ENCODE assay signal across 18 cellular contexts in the genomic region with DNA sequence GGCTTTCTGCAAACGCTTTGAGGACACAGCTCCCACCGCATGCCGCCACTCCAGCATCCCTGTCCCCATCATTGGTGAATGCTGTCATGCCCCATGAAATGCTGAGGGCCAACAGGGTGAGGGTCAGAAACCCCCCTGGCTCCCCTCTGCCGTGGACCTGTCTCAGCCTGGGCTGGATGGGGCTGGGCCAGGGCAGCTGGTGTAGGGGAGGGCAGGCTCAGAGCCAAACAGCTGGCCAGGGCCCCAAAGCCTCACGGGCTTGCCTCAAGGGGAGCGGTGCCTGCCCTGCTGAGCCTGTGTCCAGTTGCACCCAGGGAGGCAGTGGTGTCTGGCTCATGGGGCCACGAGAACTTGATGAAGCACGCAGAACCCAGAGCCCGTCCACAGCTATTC. TPM values are rescaled to one million over a fixed set of nuclear protein-coding genes. Genes with fewer than 3 reads are reported as not detected.
"Had no signal": no experiment of that assay in that cellular context is flagged by ENCODE, and none has a peak within 500 bp of the region (broad histone marks: within the 10 kb centered on the region; RNA-seq: fewer than 3 reads in every experiment).

No MANE protein-coding gene starts in this region.

- H3K27ac ChIP-seq: adrenal gland, coronary artery, left lung, psoas muscle, SJSA1, thoracic aorta had no signal

- H3K4me1 ChIP-seq: psoas muscle, SJSA1 had no signal

- H3K27me3 Mint-ChIP-seq: stimulated activated naive CD8-positive, alpha-beta T cell treated with anti-CD3 and anti-CD28 coated beads, Interleukin-15, amount 100 ng/mL, for 72 hours had no signal

- H3K27ac Mint-ChIP-seq: activated naive CD4-positive, alpha-beta T cell treated with anti-CD3 and anti-CD28 coated beads for 36 hours; endodermal cell; mesothelial cell of epicardium had no signal

- H3K4me1 Mint-ChIP-seq: endodermal cell, mesothelial cell of epicardium had no signal

- ATAC-seq: left lung; psoas muscle; stimulated activated naive CD8-positive, alpha-beta T cell treated with anti-CD3 and anti-CD28 coated beads, Interleukin-15, amount 100 ng/mL, for 72 hours had no signal

- DNase-seq: activated naive CD4-positive, alpha-beta T cell treated with anti-CD3 and anti-CD28 coated beads for 36 hours; central memory CD4-positive, alpha-beta T cell; endodermal cell; erythroblast; glutamatergic neuron; left lung; occipital lobe; stimulated activated CD4-positive, alpha-beta T cell treated with anti-CD3 and anti-CD28 coated beads, Interleukin-4, amount 100 ng/mL, for 1 hour; stimulated activated naive CD8-positive, alpha-beta T cell treated with anti-CD3 and anti-CD28 coated beads, Interleukin-15, amount 100 ng/mL, for 72 hours; SW 1271; T-helper 9 cell had no signal

- H3K27me3 ChIP-seq: adrenal gland, left lung, SJSA1 had no signal

- H3K4me3 Mint-ChIP-seq: activated naive CD4-positive, alpha-beta T cell treated with anti-CD3 and anti-CD28 coated beads for 36 hours; activated T-helper 1 cell treated with anti-CD3 and anti-CD28 coated beads, Interleukin-12 subunit alpha, Interleukin-12 subunit beta, Interleukin-2, Interleukin-4 antibody, amounts not matched to agents 30 ng/mL and 10 ng/mL and 1 ng/mL, durations not matched to agents 14 hours and 24 hours and 36 hours; endodermal cell; mesothelial cell of epicardium had no signal

- H3K9me3 ChIP-seq: adrenal gland, left lung, psoas muscle, SJSA1, thoracic aorta had no signal

- H3K4me3 ChIP-seq: adrenal gland, coronary artery, left lung, psoas muscle, SJSA1, thoracic aorta had no signal

- H3K9me3 Mint-ChIP-seq: activated naive CD4-positive, alpha-beta T cell treated with anti-CD3 and anti-CD28 coated beads for 36 hours; activated T-helper 1 cell treated with anti-CD3 and anti-CD28 coated beads, Interleukin-12 subunit alpha, Interleukin-12 subunit beta, Interleukin-2, Interleukin-4 antibody, amounts not matched to agents 30 ng/mL and 10 ng/mL and 1 ng/mL, durations not matched to agents 14 hours and 24 hours and 36 hours; endodermal cell; mesothelial cell of epicardium; stimulated activated naive CD8-positive, alpha-beta T cell treated with anti-CD3 and anti-CD28 coated beads, Interleukin-15, amount 100 ng/mL, for 72 hours had no signal

RNA-seq across cellular contexts. Expression of a gene that starts 49.7 kb away (rescaled TPM):
- total RNA-seq: activated T-helper 1 cell treated with anti-CD3 and anti-CD28 coated beads, Interleukin-12 subunit alpha, Interleukin-12 subunit beta, Interleukin-2, Interleukin-4 antibody, amounts not matched to agents 30 ng/mL and 10 ng/mL and 1 ng/mL, durations not matched to agents 14 hours and 24 hours and 36 hours; endodermal cell; SJSA1 had no signal
